Comparison of ENCODE assay signal across 35 cellular contexts in genomic region chr2:15708161-15708560, GRCh38.
"Had no signal": no experiment of that assay in that cellular context is flagged by ENCODE, and none has a peak within 500 bp of the region (broad histone marks: within the 10 kb centered on the region; RNA-seq: fewer than 3 reads in every experiment).

No MANE protein-coding gene starts in this region.

- ATAC-seq: activated CD4-positive, alpha-beta T cell treated with anti-CD3 and anti-CD28 coated beads for 36 hours; activated CD8-positive, alpha-beta memory T cell treated with anti-CD3 and anti-CD28 coated beads, Interleukin-2, amount 10 ng/mL, durations not matched to agents 7 days and 5 days; activated CD8-positive, alpha-beta T cell treated with anti-CD3 and anti-CD28 coated beads, Interleukin-2, amount 10 ng/mL, durations not matched to agents 7 days and 5 days; activated naive CD8-positive, alpha-beta T cell treated with anti-CD3 and anti-CD28 coated beads, Interleukin-2, amount 50 U/mL, for 24 hours had no signal

- DNase-seq: activated B cell treated with CpG ODN at 0.5 μM for 24 hours; activated CD4-positive, alpha-beta memory T cell treated with anti-CD3 and anti-CD28 coated beads, Interleukin-2, amount 10 ng/mL, durations not matched to agents 7 days and 5 days; activated CD4-positive, alpha-beta T cell treated with anti-CD3 and anti-CD28 coated beads for 36 hours; activated CD4-positive, alpha-beta T cell treated with anti-CD3 and anti-CD28 coated beads for 48 hours; activated CD4-positive, alpha-beta T cell treated with anti-CD3 and anti-CD28 coated beads, Interleukin-2, amount 10 ng/mL, durations not matched to agents 7 days and 5 days; activated CD4-positive, alpha-beta T cell treated with anti-CD3 and anti-CD28 coated beads, Interleukin-2, amount 50 U/mL, for 48 hours; activated CD4-positive, CD25-positive, alpha-beta regulatory T cell treated with anti-CD3 and anti-CD28 coated beads, Interleukin-2, amount 50 U/mL, for 72 hours; activated CD8-positive, alpha-beta memory T cell treated with anti-CD3 and anti-CD28 coated beads for 24 hours; activated CD8-positive, alpha-beta memory T cell treated with anti-CD3 and anti-CD28 coated beads, Interleukin-2, amount 10 ng/mL, durations not matched to agents 7 days and 5 days; activated CD8-positive, alpha-beta memory T cell treated with anti-CD3 and anti-CD28 coated beads, Interleukin-2, amount 50 U/mL, for 48 hours; activated CD8-positive, alpha-beta T cell treated with anti-CD3 and anti-CD28 coated beads, Interleukin-2, amount 10 ng/mL, durations not matched to agents 7 days and 5 days; activated effector memory CD4-positive, alpha-beta T cell treated with Interleukin-2 at 50 U/mL for 16 hours; activated gamma-delta T cell; activated naive CD4-positive, alpha-beta T cell treated with anti-CD3 and anti-CD28 coated beads, Interleukin-2, amount 10 ng/mL, durations not matched to agents 7 days and 5 days; activated naive CD4-positive, alpha-beta T cell treated with Interleukin-2 at 50 U/mL for 16 hours; activated naive CD8-positive, alpha-beta T cell treated with anti-CD3 and anti-CD28 coated beads, Interleukin-2, amount 10 ng/mL, durations not matched to agents 7 days and 5 days; activated naive CD8-positive, alpha-beta T cell treated with anti-CD3 and anti-CD28 coated beads, Interleukin-2, amount 50 U/mL, for 24 hours; activated T-cell treated with anti-CD3 and anti-CD28 coated beads, Interleukin-2, amount 50 U/mL, for 24 hours; activated T-cell treated with anti-CD3 and anti-CD28 coated beads, Interleukin-2, amount 50 U/mL, for 48 hours; amygdala; anterior cingulate cortex; caudate nucleus; SW 1271; T-helper 1 cell; T-helper 2 cell; T-helper 9 cell had no signal

- H3K4me1 Mint-ChIP-seq: activated B cell treated with CpG ODN at 0.5 μM for 24 hours; activated CD4-positive, alpha-beta memory T cell treated with anti-CD3 and anti-CD28 coated beads, Interleukin-2, amount 10 ng/mL, durations not matched to agents 7 days and 5 days; activated CD4-positive, alpha-beta T cell treated with anti-CD3 and anti-CD28 coated beads for 36 hours; activated CD4-positive, alpha-beta T cell treated with anti-CD3 and anti-CD28 coated beads, Interleukin-2, amount 10 ng/mL, durations not matched to agents 7 days and 5 days; activated CD8-positive, alpha-beta memory T cell treated with anti-CD3 and anti-CD28 coated beads, Interleukin-2, amount 10 ng/mL, durations not matched to agents 7 days and 5 days; activated naive CD4-positive, alpha-beta T cell treated with anti-CD3 and anti-CD28 coated beads, Interleukin-2, amount 10 ng/mL, durations not matched to agents 7 days and 5 days; activated naive CD4-positive, alpha-beta T cell treated with anti-CD3 and anti-CD28 coated beads, Interleukin-2, amount 50 U/mL, for 24 hours; activated naive CD8-positive, alpha-beta T cell treated with anti-CD3 and anti-CD28 coated beads, Interleukin-2, amount 10 ng/mL, durations not matched to agents 7 days and 5 days; activated naive CD8-positive, alpha-beta T cell treated with anti-CD3 and anti-CD28 coated beads, Interleukin-2, amount 50 U/mL, for 24 hours had no signal

- H3K27ac ChIP-seq: ascending aorta, cardiac muscle cell, VCaP had no signal

- H3K27ac Mint-ChIP-seq: activated B cell treated with CpG ODN at 0.5 μM for 24 hours; activated CD4-positive, alpha-beta memory T cell treated with anti-CD3 and anti-CD28 coated beads, Interleukin-2, amount 10 ng/mL, durations not matched to agents 7 days and 5 days; activated CD4-positive, alpha-beta T cell treated with anti-CD3 and anti-CD28 coated beads for 36 hours; activated CD4-positive, alpha-beta T cell treated with anti-CD3 and anti-CD28 coated beads, Interleukin-2, amount 10 ng/mL, durations not matched to agents 7 days and 5 days; activated CD8-positive, alpha-beta memory T cell treated with anti-CD3 and anti-CD28 coated beads, Interleukin-2, amount 10 ng/mL, durations not matched to agents 7 days and 5 days; activated CD8-positive, alpha-beta T cell treated with anti-CD3 and anti-CD28 coated beads, Interleukin-2, amount 10 ng/mL, durations not matched to agents 7 days and 5 days; activated naive CD4-positive, alpha-beta T cell treated with anti-CD3 and anti-CD28 coated beads, Interleukin-2, amount 10 ng/mL, durations not matched to agents 7 days and 5 days; activated naive CD4-positive, alpha-beta T cell treated with anti-CD3 and anti-CD28 coated beads, Interleukin-2, amount 50 U/mL, for 24 hours; activated naive CD8-positive, alpha-beta T cell; activated naive CD8-positive, alpha-beta T cell treated with anti-CD3 and anti-CD28 coated beads, Interleukin-2, amount 10 ng/mL, durations not matched to agents 7 days and 5 days; activated naive CD8-positive, alpha-beta T cell treated with anti-CD3 and anti-CD28 coated beads, Interleukin-2, amount 50 U/mL, for 24 hours; activated T-cell treated with anti-CD3 and anti-CD28 coated beads, Interleukin-2, amount 50 U/mL, for 24 hours; activated T-helper 2 cell treated with anti-CD3 and anti-CD28 coated beads, Interferon-gamma antibody, Interleukin-2, Interleukin-4, amounts not matched to agents 10 μg/mL and 5 μg/mL and 100 μg/mL, durations not matched to agents 14 hours and 24 hours and 36 hours; brain; T-helper 1 cell treated with Interleukin-12 subunit alpha and Interleukin-12 subunit beta and Interleukin-4 antibody, amounts not matched to agents 30 μg/mL and 1 μg/mL, for 36 hours; T-helper 2 cell treated with Interferon-gamma antibody and Interleukin-4, amounts not matched to agents 5 μg/mL and 100 μg/mL, for 36 hours had no signal

- H3K4me3 ChIP-seq: ascending aorta, cardiac muscle cell had no signal

- H3K36me3 ChIP-seq: ascending aorta, cardiac muscle cell had no signal

- H3K4me3 Mint-ChIP-seq: activated B cell treated with CpG ODN at 0.5 μM for 24 hours; activated CD4-positive, alpha-beta memory T cell treated with anti-CD3 and anti-CD28 coated beads, Interleukin-2, amount 10 ng/mL, durations not matched to agents 7 days and 5 days; activated CD4-positive, alpha-beta T cell treated with anti-CD3 and anti-CD28 coated beads for 36 hours; activated CD4-positive, alpha-beta T cell treated with anti-CD3 and anti-CD28 coated beads, Interleukin-2, amount 10 ng/mL, durations not matched to agents 7 days and 5 days; activated CD8-positive, alpha-beta memory T cell treated with anti-CD3 and anti-CD28 coated beads, Interleukin-2, amount 10 ng/mL, durations not matched to agents 7 days and 5 days; activated CD8-positive, alpha-beta T cell treated with anti-CD3 and anti-CD28 coated beads, Interleukin-2, amount 10 ng/mL, durations not matched to agents 7 days and 5 days; activated naive CD4-positive, alpha-beta T cell treated with anti-CD3 and anti-CD28 coated beads, Interleukin-2, amount 10 ng/mL, durations not matched to agents 7 days and 5 days; activated naive CD4-positive, alpha-beta T cell treated with anti-CD3 and anti-CD28 coated beads, Interleukin-2, amount 50 U/mL, for 24 hours; activated naive CD8-positive, alpha-beta T cell; activated naive CD8-positive, alpha-beta T cell treated with anti-CD3 and anti-CD28 coated beads, Interleukin-2, amount 10 ng/mL, durations not matched to agents 7 days and 5 days; activated naive CD8-positive, alpha-beta T cell treated with anti-CD3 and anti-CD28 coated beads, Interleukin-2, amount 50 U/mL, for 24 hours; activated T-cell treated with anti-CD3 and anti-CD28 coated beads, Interleukin-2, amount 50 U/mL, for 24 hours; brain; T-helper 1 cell treated with Interleukin-12 subunit alpha and Interleukin-12 subunit beta and Interleukin-4 antibody, amounts not matched to agents 30 μg/mL and 1 μg/mL, for 36 hours; T-helper 2 cell treated with Interferon-gamma antibody and Interleukin-4, amounts not matched to agents 5 μg/mL and 100 μg/mL, for 36 hours had no signal

- H3K9me3 ChIP-seq: ascending aorta had no signal

- H3K27me3 Mint-ChIP-seq: activated CD4-positive, alpha-beta memory T cell treated with anti-CD3 and anti-CD28 coated beads, Interleukin-2, amount 10 ng/mL, durations not matched to agents 7 days and 5 days; activated naive CD8-positive, alpha-beta T cell treated with anti-CD3 and anti-CD28 coated beads, Interleukin-2, amount 50 U/mL, for 24 hours had no signal

- H3K36me3 Mint-ChIP-seq: activated CD8-positive, alpha-beta memory T cell treated with anti-CD3 and anti-CD28 coated beads, Interleukin-2, amount 10 ng/mL, durations not matched to agents 7 days and 5 days; activated naive CD4-positive, alpha-beta T cell treated with anti-CD3 and anti-CD28 coated beads, Interleukin-2, amount 10 ng/mL, durations not matched to agents 7 days and 5 days; activated naive CD4-positive, alpha-beta T cell treated with anti-CD3 and anti-CD28 coated beads, Interleukin-2, amount 50 U/mL, for 24 hours; activated naive CD8-positive, alpha-beta T cell; activated naive CD8-positive, alpha-beta T cell treated with anti-CD3 and anti-CD28 coated beads, Interleukin-2, amount 10 ng/mL, durations not matched to agents 7 days and 5 days; brain had no signal

- H3K9me3 Mint-ChIP-seq: activated B cell treated with CpG ODN at 0.5 μM for 24 hours; activated CD4-positive, alpha-beta memory T cell treated with anti-CD3 and anti-CD28 coated beads, Interleukin-2, amount 10 ng/mL, durations not matched to agents 7 days and 5 days; activated CD4-positive, alpha-beta T cell treated with anti-CD3 and anti-CD28 coated beads, Interleukin-2, amount 10 ng/mL, durations not matched to agents 7 days and 5 days; activated naive CD4-positive, alpha-beta T cell treated with anti-CD3 and anti-CD28 coated beads, Interleukin-2, amount 10 ng/mL, durations not matched to agents 7 days and 5 days; activated naive CD4-positive, alpha-beta T cell treated with anti-CD3 and anti-CD28 coated beads, Interleukin-2, amount 50 U/mL, for 24 hours; activated naive CD8-positive, alpha-beta T cell treated with anti-CD3 and anti-CD28 coated beads, Interleukin-2, amount 10 ng/mL, durations not matched to agents 7 days and 5 days; activated naive CD8-positive, alpha-beta T cell treated with anti-CD3 and anti-CD28 coated beads, Interleukin-2, amount 50 U/mL, for 24 hours; activated T-cell treated with anti-CD3 and anti-CD28 coated beads, Interleukin-2, amount 50 U/mL, for 24 hours; activated T-helper 2 cell treated with anti-CD3 and anti-CD28 coated beads, Interferon-gamma antibody, Interleukin-2, Interleukin-4, amounts not matched to agents 10 μg/mL and 5 μg/mL and 100 μg/mL, durations not matched to agents 14 hours and 24 hours and 36 hours; T-helper 1 cell treated with Interleukin-12 subunit alpha and Interleukin-12 subunit beta and Interleukin-4 antibody, amounts not matched to agents 30 μg/mL and 1 μg/mL, for 36 hours; T-helper 2 cell treated with Interferon-gamma antibody and Interleukin-4, amounts not matched to agents 5 μg/mL and 100 μg/mL, for 36 hours had no signal

- H3K27me3 ChIP-seq: ascending aorta, cardiac muscle cell had no signal

- H3K4me1 ChIP-seq: ascending aorta had no signal
